8 cellular contexts compared by ENCODE assay signal in the genomic region with DNA sequence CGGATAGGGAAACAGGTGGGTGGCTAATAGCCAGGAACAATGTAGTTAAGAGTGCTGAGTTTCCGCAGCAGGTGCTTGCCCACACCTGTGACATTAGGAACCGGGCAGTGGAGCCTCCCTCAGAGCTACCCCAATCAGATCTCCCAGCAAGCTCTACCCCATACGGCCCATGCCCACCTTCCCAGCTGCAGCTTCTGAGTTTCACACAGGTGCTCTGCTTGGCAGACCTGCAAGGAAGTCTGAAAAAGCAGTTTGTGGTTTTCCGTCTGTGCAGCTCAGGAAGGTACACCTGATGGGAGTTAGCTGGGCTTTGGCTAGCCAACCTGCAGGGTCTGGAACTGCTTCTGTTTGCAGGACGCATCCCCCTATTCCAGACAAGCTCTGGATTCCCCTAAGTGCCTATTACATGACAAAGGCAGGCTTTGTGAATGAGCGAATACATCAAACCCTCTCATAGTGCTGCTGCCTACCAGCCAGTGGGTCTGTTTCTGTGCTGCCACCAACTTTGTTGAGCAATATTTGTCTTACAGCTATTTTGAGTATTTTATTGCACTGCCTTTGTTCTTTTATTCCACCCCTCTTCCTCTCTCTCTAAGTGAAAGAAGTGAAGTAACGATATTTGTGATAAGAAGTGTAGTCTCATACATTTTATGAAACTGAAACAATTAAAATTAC. TPM values are rescaled to one million over a fixed set of nuclear protein-coding genes. Genes with fewer than 3 reads are reported as not detected.
DNase-seq lines count a peak whose midpoint lies in the region; ATAC-seq and TF ChIP-seq lines count a peak whose summit lies in the region.

No MANE protein-coding gene starts in this region.

- H3K4me3 Mint-ChIP-seq in CD4-positive, CD25-positive, alpha-beta regulatory T cell = peak overlapping the region; percentile 38 to 70 (median 54)

- H3K27me3 Mint-ChIP-seq in CD4-positive, CD25-positive, alpha-beta regulatory T cell = no peaks in the 10 kb centered on the region

- no peaks in the 10 kb centered on the region for H3K9me3 Mint-ChIP-seq in CD4-positive, CD25-positive, alpha-beta regulatory T cell

- no peak for TF ChIP-seq POLR2A in transverse colon (IDR thresholded peaks at IDR 0.05)

- no peak for TF ChIP-seq CTCF in transverse colon (IDR thresholded peaks at IDR 0.05)

- ATAC-seq in CD4-positive, CD25-positive, alpha-beta regulatory T cell (ENCODE audit: low read depth in 2 of 2) = peak; percentile 51 to 53
- peak; percentile 41 for ATAC-seq in GM21515 (IDR thresholded peaks at IDR 0.05; ENCODE audit: unreplicated experiment)

- no peaks in the 10 kb centered on the region for H3K36me3 ChIP-seq in CD4-positive, CD25-positive, alpha-beta regulatory T cell (ENCODE audit: control insufficient read depth, insufficient read depth, low read length)
- no peaks in the 10 kb centered on the region for H3K36me3 ChIP-seq in transverse colon
- H3K36me3 ChIP-seq in MG63 = no peaks in the 10 kb centered on the region

- DNase-seq in CD4-positive, CD25-positive, alpha-beta regulatory T cell = peak in 2 of 3 donors; percentile 19 to 51
- DNase-seq in NCI-H345 treated with DMSO at 0.1 percent for 48 hours (lab: John Stamatoyannopoulos, UW; ENCODE audit: unreplicated experiment) (peak; percentile 57), dermis microvascular lymphatic vessel endothelial cell (ENCODE audit: low read depth in 2 of 2) (peak; percentile 40 to 48), transverse colon (peak; percentile 78), ACHN (no peak), dermis blood vessel endothelial cell (no peak), MG63 (no peak)

- peak overlapping the region; percentile 75 for H3K27ac ChIP-seq in CD4-positive, CD25-positive, alpha-beta regulatory T cell (ENCODE audit: insufficient read depth, low read length, poor library complexity, severe bottlenecking)
- H3K27ac ChIP-seq in transverse colon = peak overlapping the region; percentile 67 to 92 (median 86)

- H3K4me1 ChIP-seq in CD4-positive, CD25-positive, alpha-beta regulatory T cell (ENCODE audit: control insufficient read depth, insufficient read depth, low read length, poor library complexity, severe bottlenecking) = peaks cover 32% of the 10 kb centered on the region
- peaks cover 4 to 56% (median 20%) of the 10 kb centered on the region in 4 donors for H3K4me1 ChIP-seq in transverse colon

- in situ Hi-C loops in transverse colon (cut with MboI; ENCODE audit: low pct_ligation_motif_present in 1 of 4, low pct_unique_long_range_greater_than_20kb in 1 of 4, low sequenced_read_pairs in 3 of 4) (loop anchor here in 1 of 4 donors (25.0 kb wide), 1 partner anchor 394 kb away; no protein-coding TSS in a partner anchor), ACHN (cut with HindIII; ENCODE audit: low pct_ligation_motif_present, low pct_unique_long_range_greater_than_20kb, low sequenced_read_pairs) (loop anchor here (25.0 kb wide), 1 partner anchor 94 kb away; no protein-coding TSS in a partner anchor)

- no peak for TF ChIP-seq EP300 in transverse colon (IDR thresholded peaks at IDR 0.05; ENCODE audit: low read depth)

- H3K27ac Mint-ChIP-seq in CD4-positive, CD25-positive, alpha-beta regulatory T cell = peak overlapping the region; percentile 45 to 99 (median 74)

- intact Hi-C loops in transverse colon (cut with DNase I; ENCODE audit: low total_unique reads) = no loop called here

- no peaks in the 10 kb centered on the region for H3K27me3 ChIP-seq in CD4-positive, CD25-positive, alpha-beta regulatory T cell (ENCODE audit: control insufficient read depth, insufficient read depth, low read length)
- H3K27me3 ChIP-seq in transverse colon = no peaks in the 10 kb centered on the region
- no peaks in the 10 kb centered on the region for H3K27me3 ChIP-seq in MG63

- peaks cover 17 to 24% (median 23%) of the 10 kb centered on the region in 4 donors for H3K4me1 Mint-ChIP-seq in CD4-positive, CD25-positive, alpha-beta regulatory T cell

- H3K4me3 ChIP-seq in CD4-positive, CD25-positive, alpha-beta regulatory T cell (ENCODE audit: low read depth, low read length) = peak overlapping the region; percentile 78
- peak overlapping the region in 2 of 4 donors; percentile 14 for H3K4me3 ChIP-seq in transverse colon
- H3K4me3 ChIP-seq in MG63 = no peak overlapping the region

- peaks cover 6% of the 10 kb centered on the region for H3K36me3 Mint-ChIP-seq in CD4-positive, CD25-positive, alpha-beta regulatory T cell

- no peaks in the 10 kb centered on the region for H3K9me3 ChIP-seq in CD4-positive, CD25-positive, alpha-beta regulatory T cell (ENCODE audit: control insufficient read depth in 2 of 2, low read length in 2 of 2)
- H3K9me3 ChIP-seq in transverse colon = no peaks in the 10 kb centered on the region
- H3K9me3 ChIP-seq in MG63 = no peaks in the 10 kb centered on the region

- WGBS in transverse colon (ENCODE audit: low coverage in 1 of 2), 2 donors = 31 to 33% methylated on average over 5 to 8 of the region's 8 CpGs

RNA-seq across cellular contexts. Expression of a gene that starts 24.7 kb away (rescaled TPM):
- total RNA-seq in CD4-positive, CD25-positive, alpha-beta regulatory T cell = 18.8 TPM
- 10 to 100 TPM; 19.9 to 27.8 (median 26.7) TPM for polyA plus RNA-seq in CD4-positive, CD25-positive, alpha-beta regulatory T cell
- total RNA-seq in dermis microvascular lymphatic vessel endothelial cell (37.2 and 45.6 TPM in 2 replicates), transverse colon (10 to 100 TPM; 11.6 to 32.2 (median 15.9) TPM), dermis blood vessel endothelial cell (38.5 and 44.4 TPM in 2 replicates)
- total RNA-seq in MG63 (2014; rRNA removed; shearing (Covaris generic); ENCODE audit: low replicate concordance) = 4.5 and 4.9 TPM in 2 replicates

RNA-seq across cellular contexts. Expression of a gene that starts 42.3 kb away (rescaled TPM):
- total RNA-seq in CD4-positive, CD25-positive, alpha-beta regulatory T cell = 22.1 TPM
- polyA plus RNA-seq in CD4-positive, CD25-positive, alpha-beta regulatory T cell = 10 to 100 TPM in 3 of 4 donors, 1 to 10 TPM in 1; 8.1 to 18.4 (median 12.6) TPM
- 16.3 and 16.6 TPM in 2 replicates for total RNA-seq in dermis microvascular lymphatic vessel endothelial cell
- 10 to 100 TPM in 1 of 4 donors, 1 to 10 TPM in 3; 5.9 to 18.7 (median 9.1) TPM for total RNA-seq in transverse colon
- 12.3 and 15.1 TPM in 2 replicates for total RNA-seq in dermis blood vessel endothelial cell
- total RNA-seq in MG63 (2014; rRNA removed; shearing (Covaris generic); ENCODE audit: low replicate concordance) = 18.6 and 21.1 TPM in 2 replicates

Comparison
In these comparisons a context has a peak if more than half of its experiments do, and no peak if none do; other contexts are left out.
1. DNase-seq: peak in CD4-positive, CD25-positive, alpha-beta regulatory T cell (2 of 3), NCI-H345 treated with DMSO at 0.1 percent for 48 hours (single experiment), dermis microvascular lymphatic vessel endothelial cell (2 of 2) and transverse colon (single experiment); none in ACHN (single experiment), dermis blood vessel endothelial cell (single experiment) and MG63 (single experiment).